Comparison of ENCODE assay signal across 21 cellular contexts in genomic region chr12:17214910-17215309, GRCh38.
DNase-seq lines count a peak whose midpoint lies in the region; ATAC-seq and TF ChIP-seq lines count a peak whose summit lies in the region.
"Had no signal": no experiment of that assay in that cellular context is flagged by ENCODE, and none has a peak within 500 bp of the region (broad histone marks: within the 10 kb centered on the region; RNA-seq: fewer than 3 reads in every experiment).

No MANE protein-coding gene starts in this region.

- H3K4me3 ChIP-seq in A673 (ENCODE audit: low read depth, low read length, poor library complexity, severe bottlenecking) = no peak overlapping the region

- POLR2A ChIA-PET in A673 (lab: Charles Lee; ENCODE audit: low non-redundant PET) = no interaction called here

- CTCF ChIA-PET in A673 (lab: Charles Lee) = no interaction called here

- H3K36me3 ChIP-seq in A673 (ENCODE audit: insufficient read depth, low read length, poor library complexity, severe bottlenecking) = no peaks in the 10 kb centered on the region

- no peak for TF ChIP-seq CTCF in A673 (conservative IDR thresholded peaks at IDR 0.05; ENCODE audit: low read depth, low read length)

- H3K9me3 ChIP-seq in A673 (ENCODE audit: low read depth, low read length, poor library complexity, severe bottlenecking) = no peaks in the 10 kb centered on the region
- H3K9me3 ChIP-seq: Caco-2, SK-N-SH had no signal

- ATAC-seq in GM18909 (IDR thresholded peaks at IDR 0.05; ENCODE audit: poor library complexity, unreplicated experiment) = peak; percentile 48
- ATAC-seq in HG02981 (IDR thresholded peaks at IDR 0.05; ENCODE audit: unreplicated experiment) = peak; percentile 59
- no peak for ATAC-seq in HG02884 (IDR thresholded peaks at IDR 0.05; ENCODE audit: unreplicated experiment)

- intact Hi-C loops in A673 (cut with micrococcal nuclease; ENCODE audit: unreplicated experiment) = loop anchor here (1.0 to 5.0 kb wide), 2 partner anchors 156 to 372 kb away; no protein-coding TSS in a partner anchor

- no peaks in the 10 kb centered on the region for H3K27me3 ChIP-seq in A673 (replicated peaks; ENCODE audit: insufficient read depth, low read depth, low read length, poor library complexity)

- BruUV-seq in A673 (replicated peaks; lab: Mats Ljungman, UMichigan) = no TSS peak

- H3K4me1 ChIP-seq in A673 (ENCODE audit: insufficient read depth, low read length, poor library complexity, severe bottlenecking) = peaks cover 22% of the 10 kb centered on the region
- H3K4me1 ChIP-seq: Caco-2 had no signal

- DNase-seq in A673 (ENCODE audit: low spot score) (peak; percentile 14), glomerular visceral epithelial cell (ENCODE audit: extremely low spot score) (peak; percentile 50), T-helper 2 cell (no peak), NCI-H1930 (lab: John Stamatoyannopoulos, UW) (no peak), cerebellar nuclear complex (lab: John Stamatoyannopoulos, UW) (no peak)
- DNase-seq: 8988T; Caco-2; CD4-positive, alpha-beta T cell; DMS153; GDM1; H9; KG1; NCI-H1105 treated with DMSO at 0.1 percent for 48 hours; NCI-H1694; NCI-H510A treated with DMSO at 0.1 percent for 48 hours; NCI-H774; SHP77; SK-N-SH had no signal

- H3K27ac ChIP-seq in A673 (ENCODE audit: low read depth, low read length, poor library complexity, severe bottlenecking) = peak overlapping the region; percentile 34

Comparison
In these comparisons a context has a peak if more than half of its experiments do, and no peak if none do; other contexts are left out.
1. DNase-seq: peak in A673 (single experiment) and glomerular visceral epithelial cell (single experiment); none in T-helper 2 cell (0 of 5), NCI-H1930 (0 of 2) and cerebellar nuclear complex (0 of 2).